In the genomic region with DNA sequence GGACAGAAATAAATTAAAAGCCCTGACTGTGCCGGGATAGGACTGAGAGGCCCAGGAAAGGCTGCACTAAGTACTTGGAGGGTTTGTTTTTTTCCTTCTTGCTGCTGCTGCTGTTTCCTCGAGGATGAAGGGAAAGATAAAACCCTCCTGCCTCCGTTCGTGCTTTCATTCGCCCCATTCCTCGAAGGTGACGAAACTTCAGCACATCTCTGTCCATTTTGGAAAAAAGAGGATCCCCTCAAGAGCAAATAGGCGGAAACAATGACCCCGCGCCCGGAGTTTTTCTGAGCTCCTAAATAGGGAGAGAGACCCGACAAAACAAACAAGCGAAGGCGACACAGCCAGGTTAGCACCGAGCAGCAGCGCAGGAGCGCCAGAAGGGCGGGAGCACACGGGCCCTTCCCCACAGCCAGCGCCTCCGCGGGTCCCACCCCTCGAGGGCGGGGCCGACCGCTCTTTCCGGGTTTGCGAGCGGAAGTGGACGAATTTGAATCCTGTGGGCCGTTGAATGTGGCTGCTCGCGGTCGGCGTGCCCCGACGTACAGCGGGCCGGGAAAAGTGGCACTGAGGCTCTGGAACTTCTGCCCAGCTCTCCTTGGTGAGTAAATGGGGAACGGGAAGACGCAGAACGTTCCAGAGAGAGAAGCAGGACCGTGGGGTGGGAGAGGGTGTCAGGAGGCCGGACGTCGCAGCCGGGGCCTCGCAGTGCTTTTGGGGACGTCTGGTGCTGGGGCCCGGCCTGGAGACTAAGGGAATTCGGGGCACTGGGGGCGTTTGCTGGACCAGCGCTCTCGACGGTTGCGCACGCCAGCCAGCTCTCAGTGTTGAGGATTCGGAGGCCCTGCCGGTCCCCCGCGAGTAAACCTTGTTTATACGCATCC, we compare ENCODE assay signal across 1 cellular context.
TF ChIP-seq lines count a peak whose summit lies in the region.

G2E3 (plus strand) TSS at position 484 of the 881 bp plus-strand sequence. CDS start 21,922 bp downstream, outside the sequence.

TF ChIP-seq in HepG2, 621 proteins besides CTCF, POLR2A, EP300 and RAD21 (continued from another document and continues in another):
- TF ChIP-seq, protein P1, sequence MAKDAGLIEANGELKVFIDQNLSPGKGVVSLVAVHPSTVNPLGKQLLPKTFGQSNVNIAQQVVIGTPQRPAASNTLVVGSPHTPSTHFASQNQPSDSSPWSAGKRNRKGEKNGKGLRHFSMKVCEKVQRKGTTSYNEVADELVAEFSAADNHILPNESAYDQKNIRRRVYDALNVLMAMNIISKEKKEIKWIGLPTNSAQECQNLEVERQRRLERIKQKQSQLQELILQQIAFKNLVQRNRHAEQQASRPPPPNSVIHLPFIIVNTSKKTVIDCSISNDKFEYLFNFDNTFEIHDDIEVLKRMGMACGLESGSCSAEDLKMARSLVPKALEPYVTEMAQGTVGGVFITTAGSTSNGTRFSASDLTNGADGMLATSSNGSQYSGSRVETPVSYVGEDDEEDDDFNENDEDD (CRISPR knock-in tag; IDR thresholded peaks at IDR 0.05; ENCODE audit: borderline replicate concordance): peak; percentile 98
- TF ChIP-seq ZNF12 (CRISPR knock-in tag; IDR thresholded peaks at IDR 0.05) (no peak), ZC3H4 (CRISPR knock-in tag; IDR thresholded peaks at IDR 0.05; ENCODE audit: borderline replicate concordance) (no peak; the same call in 1 of the 2 replicates), SRSF4 (IDR thresholded peaks at IDR 0.05; ENCODE audit: low read depth, low read length, poor library complexity, severe bottlenecking) (no peak), MZF1 (CRISPR knock-in tag; IDR thresholded peaks at IDR 0.05; ENCODE audit: borderline replicate concordance) (peak; percentile 88; the same call in 1 of the 2 replicates), ZBTB3 (CRISPR knock-in tag; IDR thresholded peaks at IDR 0.05; ENCODE audit: borderline replicate concordance, low read depth) (peak; percentile 48; the same call in 1 of the 2 replicates), SRF (IDR thresholded peaks at IDR 0.05; ENCODE audit: low read depth, low read length) (peak; percentile 50; the same call in 1 of the 2 replicates), ISX (CRISPR knock-in tag; conservative IDR thresholded peaks at IDR 0.05) (peak; percentile 95), ZNF468 (CRISPR knock-in tag; IDR thresholded peaks at IDR 0.05) (no peak), ZNF274 (CRISPR knock-in tag; IDR thresholded peaks at IDR 0.05) (peak; percentile 99; the same call in 1 of the 2 replicates), AGO2 (optimal IDR thresholded peaks at IDR 0.05; ENCODE audit: low read depth, low read length) (peak; percentile 94), DNMT3B (CRISPR knock-in tag; conservative IDR thresholded peaks at IDR 0.05) (0 out of 2 replicates have a peak, but pooled peaks have one; percentile 40), ZSCAN21 (CRISPR knock-in tag; IDR thresholded peaks at IDR 0.05; ENCODE audit: borderline replicate concordance) (peak; percentile 89; the same call in 1 of the 2 replicates), ZMYM2 (CRISPR knock-in tag; IDR thresholded peaks at IDR 0.05) (peak; percentile 100), MEIS2 (CRISPR knock-in tag; IDR thresholded peaks at IDR 0.05) (peak; percentile 85), ZNF24 (IDR thresholded peaks at IDR 0.05) (no peak), IRF2 (CRISPR knock-in tag; IDR thresholded peaks at IDR 0.05) (peak; percentile 97), BHLHE40 (IDR thresholded peaks at IDR 0.05; ENCODE audit: low read length) (peak; percentile 47), ZBTB21 (CRISPR knock-in tag; IDR thresholded peaks at IDR 0.05) (peak; percentile 37; the same call in 1 of the 2 replicates), SRSF1 (optimal IDR thresholded peaks at IDR 0.05; ENCODE audit: low read depth, low read length) (peak; percentile 98), ZNF839 (CRISPR knock-in tag; IDR thresholded peaks at IDR 0.05; ENCODE audit: borderline replicate concordance) (peak; percentile 99), ZFP37 (CRISPR knock-in tag; IDR thresholded peaks at IDR 0.05; ENCODE audit: borderline replicate concordance) (peak; percentile 96), MED8 (CRISPR knock-in tag; IDR thresholded peaks at IDR 0.05; ENCODE audit: insufficient replicate concordance) (peak; percentile 95), PAF1 (CRISPR knock-in tag; IDR thresholded peaks at IDR 0.05) (no peak), XRCC5 (optimal IDR thresholded peaks at IDR 0.05; ENCODE audit: low read length) (peak; percentile 98), ISL2 (CRISPR knock-in tag; IDR thresholded peaks at IDR 0.05) (peak; percentile 84; the same call in 1 of the 2 replicates), THAP8 (CRISPR knock-in tag; IDR thresholded peaks at IDR 0.05; ENCODE audit: borderline replicate concordance) (no peak), XBP1 (CRISPR knock-in tag; IDR thresholded peaks at IDR 0.05) (peak; percentile 60), ZNF784 (CRISPR knock-in tag; IDR thresholded peaks at IDR 0.05; ENCODE audit: borderline replicate concordance) (peak; percentile 89), SOX5 (CRISPR knock-in tag; IDR thresholded peaks at IDR 0.05; ENCODE audit: borderline replicate concordance) (peak; percentile 71; the same call in 1 of the 2 replicates), SMC3 (IDR thresholded peaks at IDR 0.05; ENCODE audit: low read length) (no peak), MXI1 (IDR thresholded peaks at IDR 0.05; ENCODE audit: borderline replicate concordance, low read depth, low read length) (peak; percentile 97), SALL2 (CRISPR knock-in tag; IDR thresholded peaks at IDR 0.05) (peak; percentile 89; the same call in 1 of the 2 replicates), ZNF572 (CRISPR knock-in tag; IDR thresholded peaks at IDR 0.05) (peak; percentile 99), ZNF230 (CRISPR knock-in tag; IDR thresholded peaks at IDR 0.05) (peak; percentile 94), NPAS2 (CRISPR knock-in tag; IDR thresholded peaks at IDR 0.05; ENCODE audit: borderline replicate concordance) (0 out of 2 replicates have a peak, but pooled peaks have one; percentile 10), FOXA3 (CRISPR knock-in tag; IDR thresholded peaks at IDR 0.05) (peak; percentile 92), FOXK2 (IDR thresholded peaks at IDR 0.05) (peak; percentile 49; the same call in 1 of the 2 replicates), ZNF383 (CRISPR knock-in tag; IDR thresholded peaks at IDR 0.05; ENCODE audit: borderline replicate concordance) (peak; percentile 99), ZNF446 (CRISPR knock-in tag; IDR thresholded peaks at IDR 0.05) (peak; percentile 96), CENPX (CRISPR knock-in tag; IDR thresholded peaks at IDR 0.05) (no peak), KLF16 (CRISPR knock-in tag; IDR thresholded peaks at IDR 0.05) (peak in 1 of 2 experiments; percentile 90; a peak in 2 of 4 replicates), TARDBP (CRISPR knock-in tag; IDR thresholded peaks at IDR 0.05) (peak; percentile 99), TAF1 (CRISPR knock-in tag; IDR thresholded peaks at IDR 0.05) (peak; percentile 97), ZNF576 (CRISPR knock-in tag; IDR thresholded peaks at IDR 0.05) (no peak; the same call in 1 of the 2 replicates), ZNF607 (CRISPR knock-in tag; IDR thresholded peaks at IDR 0.05; ENCODE audit: borderline replicate concordance) (peak; percentile 99), NFE2 (CRISPR knock-in tag; IDR thresholded peaks at IDR 0.05) (no peak), ZNF652 (CRISPR knock-in tag; IDR thresholded peaks at IDR 0.05; ENCODE audit: borderline replicate concordance, low read depth) (no peak; the same call in 1 of the 2 replicates), ZNF280D (CRISPR knock-in tag; IDR thresholded peaks at IDR 0.05) (peak; percentile 100)
- TF ChIP-seq, protein P2, sequence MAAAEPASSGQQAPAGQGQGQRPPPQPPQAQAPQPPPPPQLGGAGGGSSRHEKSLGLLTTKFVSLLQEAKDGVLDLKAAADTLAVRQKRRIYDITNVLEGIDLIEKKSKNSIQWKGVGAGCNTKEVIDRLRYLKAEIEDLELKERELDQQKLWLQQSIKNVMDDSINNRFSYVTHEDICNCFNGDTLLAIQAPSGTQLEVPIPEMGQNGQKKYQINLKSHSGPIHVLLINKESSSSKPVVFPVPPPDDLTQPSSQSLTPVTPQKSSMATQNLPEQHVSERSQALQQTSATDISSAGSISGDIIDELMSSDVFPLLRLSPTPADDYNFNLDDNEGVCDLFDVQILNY (CRISPR knock-in tag; conservative IDR thresholded peaks at IDR 0.05): peak; percentile 92
- TF ChIP-seq, protein P3, sequence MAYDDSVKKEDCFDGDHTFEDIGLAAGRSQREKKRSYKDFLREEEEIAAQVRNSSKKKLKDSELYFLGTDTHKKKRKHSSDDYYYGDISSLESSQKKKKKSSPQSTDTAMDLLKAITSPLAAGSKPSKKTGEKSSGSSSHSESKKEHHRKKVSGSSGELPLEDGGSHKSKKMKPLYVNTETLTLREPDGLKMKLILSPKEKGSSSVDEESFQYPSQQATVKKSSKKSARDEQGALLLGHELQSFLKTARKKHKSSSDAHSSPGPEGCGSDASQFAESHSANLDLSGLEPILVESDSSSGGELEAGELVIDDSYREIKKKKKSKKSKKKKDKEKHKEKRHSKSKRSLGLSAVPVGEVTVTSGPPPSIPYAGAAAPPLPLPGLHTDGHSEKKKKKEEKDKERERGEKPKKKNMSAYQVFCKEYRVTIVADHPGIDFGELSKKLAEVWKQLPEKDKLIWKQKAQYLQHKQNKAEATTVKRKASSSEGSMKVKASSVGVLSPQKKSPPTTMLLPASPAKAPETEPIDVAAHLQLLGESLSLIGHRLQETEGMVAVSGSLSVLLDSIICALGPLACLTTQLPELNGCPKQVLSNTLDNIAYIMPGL (CRISPR knock-in tag; IDR thresholded peaks at IDR 0.05; ENCODE audit: borderline replicate concordance in 1 of 2, low read depth in 1 of 2): peak; percentile 97 to 98
- TF ChIP-seq, protein P4, sequence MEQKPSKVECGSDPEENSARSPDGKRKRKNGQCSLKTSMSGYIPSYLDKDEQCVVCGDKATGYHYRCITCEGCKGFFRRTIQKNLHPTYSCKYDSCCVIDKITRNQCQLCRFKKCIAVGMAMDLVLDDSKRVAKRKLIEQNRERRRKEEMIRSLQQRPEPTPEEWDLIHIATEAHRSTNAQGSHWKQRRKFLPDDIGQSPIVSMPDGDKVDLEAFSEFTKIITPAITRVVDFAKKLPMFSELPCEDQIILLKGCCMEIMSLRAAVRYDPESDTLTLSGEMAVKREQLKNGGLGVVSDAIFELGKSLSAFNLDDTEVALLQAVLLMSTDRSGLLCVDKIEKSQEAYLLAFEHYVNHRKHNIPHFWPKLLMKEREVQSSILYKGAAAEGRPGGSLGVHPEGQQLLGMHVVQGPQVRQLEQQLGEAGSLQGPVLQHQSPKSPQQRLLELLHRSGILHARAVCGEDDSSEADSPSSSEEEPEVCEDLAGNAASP (CRISPR knock-in tag; IDR thresholded peaks at IDR 0.05; ENCODE audit: borderline replicate concordance): peak; percentile 79
- TF ChIP-seq, protein P5, sequence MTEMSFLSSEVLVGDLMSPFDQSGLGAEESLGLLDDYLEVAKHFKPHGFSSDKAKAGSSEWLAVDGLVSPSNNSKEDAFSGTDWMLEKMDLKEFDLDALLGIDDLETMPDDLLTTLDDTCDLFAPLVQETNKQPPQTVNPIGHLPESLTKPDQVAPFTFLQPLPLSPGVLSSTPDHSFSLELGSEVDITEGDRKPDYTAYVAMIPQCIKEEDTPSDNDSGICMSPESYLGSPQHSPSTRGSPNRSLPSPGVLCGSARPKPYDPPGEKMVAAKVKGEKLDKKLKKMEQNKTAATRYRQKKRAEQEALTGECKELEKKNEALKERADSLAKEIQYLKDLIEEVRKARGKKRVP (CRISPR knock-in tag; IDR thresholded peaks at IDR 0.05): peak in 1 of 2 experiments; percentile 81; a peak in 2 of 4 replicates
- TF ChIP-seq, protein P6, sequence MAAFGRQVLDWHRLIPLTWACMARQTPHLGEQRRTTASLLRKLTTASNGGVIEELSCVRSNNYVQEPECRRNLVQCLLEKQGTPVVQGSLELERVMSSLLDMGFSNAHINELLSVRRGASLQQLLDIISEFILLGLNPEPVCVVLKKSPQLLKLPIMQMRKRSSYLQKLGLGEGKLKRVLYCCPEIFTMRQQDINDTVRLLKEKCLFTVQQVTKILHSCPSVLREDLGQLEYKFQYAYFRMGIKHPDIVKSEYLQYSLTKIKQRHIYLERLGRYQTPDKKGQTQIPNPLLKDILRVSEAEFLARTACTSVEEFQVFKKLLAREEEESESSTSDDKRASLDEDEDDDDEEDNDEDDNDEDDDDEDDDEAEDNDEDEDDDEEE (CRISPR knock-in tag; IDR thresholded peaks at IDR 0.05): peak; percentile 89
- TF ChIP-seq, protein P7, sequence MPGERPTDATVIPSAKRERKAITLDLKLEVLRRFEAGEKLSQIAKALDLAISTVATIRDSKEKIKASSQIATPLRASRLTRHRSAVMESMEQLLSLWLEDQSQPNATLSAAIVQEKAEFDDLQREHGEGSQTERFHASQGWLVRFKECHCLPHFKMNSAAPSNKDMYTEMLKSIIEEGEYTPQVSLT (CRISPR knock-in tag; IDR thresholded peaks at IDR 0.05; ENCODE audit: borderline replicate concordance, low read depth): no peak; the same call in 1 of the 2 replicates
